In genomic region chr6:105077592-105078463, GRCh38 we compare ENCODE assay signal across 8 cellular contexts.
DNase-seq lines count a peak whose midpoint lies in the region; ATAC-seq, FAIRE-seq and TF ChIP-seq lines count a peak whose summit lies in the region.

No MANE protein-coding gene starts in this region.

- H3K4me1 ChIP-seq in neural progenitor cell, result peaks cover 9% of the 10 kb centered on the region

- no peak for ATAC-seq in HG02884 (IDR thresholded peaks at IDR 0.05; ENCODE audit: unreplicated experiment)
- ATAC-seq in HG03280 (IDR thresholded peaks at IDR 0.05; ENCODE audit: unreplicated experiment), result no peak

- no peak overlapping the region for H3K27ac ChIP-seq in neural progenitor cell

- peaks cover 29% of the 10 kb centered on the region for H3K36me3 ChIP-seq in neural progenitor cell

- no peaks in the 10 kb centered on the region for H3K9me3 ChIP-seq in neural progenitor cell (ENCODE audit: low read depth)

- no peak overlapping the region for H3K9ac ChIP-seq in neural progenitor cell

- H3K4me2 ChIP-seq in neural progenitor cell, result no peak overlapping the region

- H3F3A ChIP-seq in neural progenitor cell (ENCODE audit: low read depth), result peaks cover 22% of the 10 kb centered on the region

- H3K9me3 Mint-ChIP-seq in chondrocyte (ENCODE audit: low read depth), result no peaks in the 10 kb centered on the region
- no peaks in the 10 kb centered on the region for H3K9me3 Mint-ChIP-seq in neural progenitor cell

- peaks cover 9% of the 10 kb centered on the region for H4K20me1 ChIP-seq in neural progenitor cell (ENCODE audit: low read depth)

- H3K27me3 Mint-ChIP-seq in chondrocyte (ENCODE audit: low read depth), result no peaks in the 10 kb centered on the region
- no peaks in the 10 kb centered on the region for H3K27me3 Mint-ChIP-seq in neural progenitor cell (ENCODE audit: insufficient read depth, low read depth)

- H3K36me3 Mint-ChIP-seq in chondrocyte (ENCODE audit: low read depth) (no peaks in the 10 kb centered on the region), neural progenitor cell (peaks cover 16% of the 10 kb centered on the region)

- H3K27me3 ChIP-seq in neural progenitor cell, result no peaks in the 10 kb centered on the region

- FAIRE-seq in GM19239 (lab: Jason Lieb, UNC), result peak; percentile 55

- H3K27ac Mint-ChIP-seq in chondrocyte (ENCODE audit: unreplicated experiment), result no peak overlapping the region
- peak overlapping the region; percentile 6 for H3K27ac Mint-ChIP-seq in neural progenitor cell

- H3K4me3 ChIP-seq in AG10803 (ENCODE audit: low read length), result no peak overlapping the region
- H3K4me3 ChIP-seq in neural progenitor cell, result no peak overlapping the region

- H3K79me2 ChIP-seq in neural progenitor cell (ENCODE audit: low read depth), result peaks cover 85% of the 10 kb centered on the region

- no peak overlapping the region for H2AFZ ChIP-seq in neural progenitor cell (replicated peaks)

- peak; percentile 54 for DNase-seq in AG10803 (ENCODE audit: low read depth)
- no peak for DNase-seq in GM19239 (ENCODE audit: insufficient read length, low spot score)
- peak; percentile 55 to 66 for DNase-seq in NCI-H446 (lab: John Stamatoyannopoulos, UW)
- no peak for DNase-seq in chondrocyte (ENCODE audit: low spot score)
- peak; percentile 50 for DNase-seq in neural progenitor cell (ENCODE audit: low spot score)
- DNase-seq in ureter (ENCODE audit: low spot score), result no peak

- H3K4me3 Mint-ChIP-seq in chondrocyte (ENCODE audit: unreplicated experiment) (no peak overlapping the region), neural progenitor cell (no peak overlapping the region)

- H3K4me1 Mint-ChIP-seq in chondrocyte (ENCODE audit: low read depth), result peaks cover 8% of the 10 kb centered on the region
- H3K4me1 Mint-ChIP-seq in neural progenitor cell, result peaks cover 15% of the 10 kb centered on the region

- peak; percentile 62 for TF ChIP-seq CTCF in AG10803 (conservative IDR thresholded peaks at IDR 0.05; ENCODE audit: low read length)
- TF ChIP-seq CTCF in chondrocyte (IDR thresholded peaks at IDR 0.05), result peak; percentile 94
- peak; percentile 65 for TF ChIP-seq CTCF in neural progenitor cell (IDR thresholded peaks at IDR 0.05)

Comparison
In these comparisons a context has a peak if more than half of its experiments do, and no peak if none do; other contexts are left out.
1. DNase-seq: peak in AG10803 (single experiment), NCI-H446 (2 of 2) and neural progenitor cell (single experiment); none in GM19239 (single experiment), chondrocyte (single experiment) and ureter (single experiment).
2. Peak in every context shown above with its lines, with median percentiles within 50 percentile points of each other: CTCF ChIP-seq.